8 cellular contexts compared by ENCODE assay signal in genomic region chr12:108850854-108851573, GRCh38. TPM values are rescaled to one million over a fixed set of nuclear protein-coding genes. Genes with fewer than 3 reads are reported as not detected.
DNase-seq lines count a peak whose midpoint lies in the region; ATAC-seq and TF ChIP-seq lines count a peak whose summit lies in the region.

No MANE protein-coding gene starts in this region.

- intact Hi-C loops in dendritic cell treated with granulocyte-macrophage colony-stimulating factor and Interleukin-4, amounts not matched to agents 40 ng/mL and 50 ng/mL, for 4 days (cut with micrococcal nuclease) = loop anchor here (5.0 kb wide), 1 partner anchor 119 kb away; the partner anchor contains the start of gene CORO1C

- H3K4me1 Mint-ChIP-seq in dendritic cell treated with granulocyte-macrophage colony-stimulating factor and Interleukin-4, amounts not matched to agents 40 ng/mL and 50 ng/mL, for 4 days (ENCODE audit: low read depth) = peaks cover 80% of the 10 kb centered on the region
- H3K4me1 Mint-ChIP-seq in nephron = peaks cover 38% of the 10 kb centered on the region

- H3K4me3 Mint-ChIP-seq in dendritic cell treated with granulocyte-macrophage colony-stimulating factor and Interleukin-4, amounts not matched to agents 40 ng/mL and 50 ng/mL, for 4 days = peak overlapping the region; percentile 13
- H3K4me3 Mint-ChIP-seq in nephron = no peak overlapping the region

- no peaks in the 10 kb centered on the region for H3K27me3 ChIP-seq in MG63

- no peaks in the 10 kb centered on the region for H3K27me3 Mint-ChIP-seq in dendritic cell treated with granulocyte-macrophage colony-stimulating factor and Interleukin-4, amounts not matched to agents 40 ng/mL and 50 ng/mL, for 4 days
- no peaks in the 10 kb centered on the region for H3K27me3 Mint-ChIP-seq in nephron (ENCODE audit: low read depth)

- DNase-seq in AG04449 (ENCODE audit: low read depth, low spot score) (no peak), MG63 (peak; percentile 34), HT-29 (ENCODE audit: low spot score) (no peak), NCI-H510A treated with DMSO at 0.1 percent for 48 hours (lab: John Stamatoyannopoulos, UW) (no peak)

- ATAC-seq in GM19455 (IDR thresholded peaks at IDR 0.05; ENCODE audit: unreplicated experiment) (peak; percentile 65), HG03095 (IDR thresholded peaks at IDR 0.05; ENCODE audit: unreplicated experiment) (no peak)

- H3K36me3 Mint-ChIP-seq in dendritic cell treated with granulocyte-macrophage colony-stimulating factor and Interleukin-4, amounts not matched to agents 40 ng/mL and 50 ng/mL, for 4 days (ENCODE audit: low read depth) = peaks cover 89% of the 10 kb centered on the region
- H3K36me3 Mint-ChIP-seq in nephron (ENCODE audit: low read depth) = peaks cover 74% of the 10 kb centered on the region

- CTCF ChIA-PET in AG04449 (lab: Yijun Ruan, JAX) = interaction anchor here (1.0 to 3.3 kb wide), 10 partner anchors 9 to 242 kb away, joined by 3 to 18 read pairs (median 6); no protein-coding TSS in a partner anchor

- peaks cover 80% of the 10 kb centered on the region for H3K36me3 ChIP-seq in MG63

- H3K27ac Mint-ChIP-seq in dendritic cell treated with granulocyte-macrophage colony-stimulating factor and Interleukin-4, amounts not matched to agents 40 ng/mL and 50 ng/mL, for 4 days = peak overlapping the region; percentile 83
- peak overlapping the region; percentile 16 to 58 (median 28) for H3K27ac Mint-ChIP-seq in nephron

- no peaks in the 10 kb centered on the region for H3K9me3 Mint-ChIP-seq in dendritic cell treated with granulocyte-macrophage colony-stimulating factor and Interleukin-4, amounts not matched to agents 40 ng/mL and 50 ng/mL, for 4 days
- no peaks in the 10 kb centered on the region for H3K9me3 Mint-ChIP-seq in nephron

- H3K4me3 ChIP-seq in AG04449 (ENCODE audit: low read depth, low read length) = no peak overlapping the region
- H3K4me3 ChIP-seq in MG63 = no peak overlapping the region

- TF ChIP-seq CTCF in AG04449 (IDR thresholded peaks at IDR 0.05; ENCODE audit: insufficient read depth, low read length, missing control alignments) (peak; percentile 44), nephron (IDR thresholded peaks at IDR 0.05; ENCODE audit: unreplicated experiment in 3 of 3) (no peak)

- peaks cover 5% of the 10 kb centered on the region; the same call in 1 of the 2 replicates for H3K9me3 ChIP-seq in MG63

- POLR2A ChIA-PET in AG04449 (lab: Yijun Ruan, JAX) = interaction anchor here (0.8 to 3.9 kb wide), 5 partner anchors 11 to 121 kb away, joined by 3 to 47 read pairs (median 7); no protein-coding TSS in a partner anchor

RNA-seq across cellular contexts. Expression of gene SSH1, which starts 6.4 kb away (rescaled TPM):
- total RNA-seq in MG63 (2014; rRNA removed; shearing (Covaris generic); ENCODE audit: low replicate concordance) = 7.0 and 8.7 TPM in 2 replicates
- 10.4 and 13.1 TPM in 2 replicates for total RNA-seq in HT-29 (2014; rRNA removed; shearing (Covaris generic))

RNA-seq across cellular contexts. Expression of gene DAO, which starts 28.9 kb away (rescaled TPM):
- total RNA-seq in MG63 (2014; rRNA removed; shearing (Covaris generic); ENCODE audit: low replicate concordance) = not detected in 2 replicates
- not detected in 2 replicates for total RNA-seq in HT-29 (2014; rRNA removed; shearing (Covaris generic))
